Comparison of ENCODE assay signal across 8 cellular contexts in genomic region chrX:2627272-2627867, GRCh38.
DNase-seq lines count a peak whose midpoint lies in the region; ATAC-seq, FAIRE-seq and TF ChIP-seq lines count a peak whose summit lies in the region.

No MANE protein-coding gene starts in this region.

- H3K36me3 ChIP-seq in H1 (ENCODE audit: control insufficient read depth in 2 of 4, insufficient read depth in 4 of 4, low read length in 3 of 4) (peaks cover 6 to 56% (median 36%) of the 10 kb centered on the region in 4 experiments; a peak in 7 of 8 replicates), neuronal stem cell (replicated peaks in 1 of 2; ENCODE audit: control insufficient read depth in 2 of 2, insufficient read depth in 2 of 2, low read length in 2 of 2) (peaks cover 26 to 40% of the 10 kb centered on the region in 2 donors)

- H3K23me2 ChIP-seq in H1 (ENCODE audit: low read depth, low read length), result no peaks in the 10 kb centered on the region

- H2BK20ac ChIP-seq in H1 (ENCODE audit: low read length), result no peak overlapping the region

- H3K27me3 ChIP-seq in H1 (replicated peaks in 1 of 4; ENCODE audit: control insufficient read depth in 3 of 4, extremely low read depth in 1 of 4, insufficient read depth in 3 of 4, low read length in 3 of 4) (no peaks in the 10 kb centered on the region), neuronal stem cell (ENCODE audit: control insufficient read depth in 3 of 3, insufficient read depth in 3 of 3, low read depth in 1 of 3, low read length in 3 of 3) (no peaks in the 10 kb centered on the region)

- POLR2A ChIA-PET in H1 (lab: Charles Lee; ENCODE audit: partially characterized antibody), result no interaction called here

- H3K4me3 ChIP-seq in H1 (ENCODE audit: extremely low read depth in 1 of 4, insufficient read depth in 2 of 4, low read depth in 3 of 4, low read length in 4 of 4) (no peak overlapping the region), neuronal stem cell (ENCODE audit: low read length in 2 of 2) (no peak overlapping the region)

- H3K9me3 ChIP-seq in H1 (ENCODE audit: insufficient read depth in 2 of 2, low read depth in 1 of 2, low read length in 1 of 2), result no peaks in the 10 kb centered on the region
- H3K9me3 ChIP-seq in neuronal stem cell (replicated peaks in 1 of 2; ENCODE audit: control insufficient read depth in 2 of 2, insufficient read depth in 1 of 2, low read depth in 1 of 2, low read length in 2 of 2), result peaks cover 0 to 4% of the 10 kb centered on the region in 2 donors

- peak; percentile 90 for TF ChIP-seq CTCF in GM12873 (IDR thresholded peaks at IDR 0.05; ENCODE audit: insufficient read depth, low read depth, low read length, missing control alignments)
- TF ChIP-seq CTCF in H1 (IDR thresholded peaks at IDR 0.05; ENCODE audit: control extremely low read depth in 1 of 3, insufficient read depth in 1 of 3, low read depth in 1 of 3, low read length in 3 of 3), result peak; percentile 44 to 78 (median 64)

- H3K4me1 ChIP-seq in H1 (replicated peaks in 1 of 4; ENCODE audit: control insufficient read depth in 3 of 4, insufficient read depth in 4 of 4, low read length in 3 of 4) (no peaks in the 10 kb centered on the region), neuronal stem cell (ENCODE audit: control insufficient read depth in 2 of 2, insufficient read depth in 1 of 2, low read depth in 1 of 2, low read length in 2 of 2) (no peaks in the 10 kb centered on the region)

- no peak overlapping the region for H3K27ac ChIP-seq in H1 (ENCODE audit: low read depth, low read length)
- H3K27ac ChIP-seq in neuronal stem cell (replicated peaks; ENCODE audit: low read length), result no peak overlapping the region

- H2BK5ac ChIP-seq in H1 (ENCODE audit: low read depth, low read length) (no peak overlapping the region), neuronal stem cell (ENCODE audit: low read length) (no peak overlapping the region)

- no peak for TF ChIP-seq EP300 in H1 (IDR thresholded peaks at IDR 0.05; ENCODE audit: borderline replicate concordance in 1 of 2, low read depth in 2 of 2, low read length in 2 of 2)

- ATAC-seq in HG02610 (IDR thresholded peaks at IDR 0.05; ENCODE audit: unreplicated experiment), result peak; percentile 81

- H3K9ac ChIP-seq in H1 (replicated peaks in 1 of 4; ENCODE audit: extremely low read depth in 1 of 4, low read depth in 3 of 4, low read length in 3 of 4) (no peak overlapping the region), neuronal stem cell (ENCODE audit: low read depth, low read length, poor library complexity) (no peak overlapping the region)

- WGBS in H1 (ENCODE audit: extremely low coverage in 1 of 2, insufficient coverage in 1 of 2, insufficient read length in 1 of 2, insufficient replicate concordance in 2 of 2, low coverage in 1 of 2, low lambda C conversion rate in 2 of 2, missing lambda C conversion rate in 1 of 2), 2 experiments, result 72% methylated on average over 3 of the region's 3 CpGs; no CpG with 5 or more reads in 1 of the 2 experiments
- WGBS in neuronal stem cell (ENCODE audit: extremely low coverage in 2 of 2, insufficient read length in 2 of 2, insufficient replicate concordance in 1 of 2), 2 donors, result no CpG with 5 or more reads among the region's 3 CpGs

- no peak overlapping the region for H2AK5ac ChIP-seq in H1 (ENCODE audit: low read depth, low read length)
- H2AK5ac ChIP-seq in neuronal stem cell (ENCODE audit: low read depth, low read length), result no peak overlapping the region

- no peak for TF ChIP-seq POLR2A in H1 (IDR thresholded peaks at IDR 0.05; ENCODE audit: control extremely low read depth in 1 of 2, low read depth in 2 of 2, low read length in 2 of 2)

- H3K4me2 ChIP-seq in H1 (ENCODE audit: insufficient read depth in 1 of 2, low read depth in 2 of 2, low read length in 2 of 2) (no peak overlapping the region), neuronal stem cell (ENCODE audit: insufficient read depth, low read length, poor library complexity, severe bottlenecking) (no peak overlapping the region)

- H3K79me2 ChIP-seq in H1 (ENCODE audit: control insufficient read depth in 1 of 2, insufficient read depth in 2 of 2, low read length in 2 of 2), result 0 out of 4 replicates have a peak, but pooled peaks cover 0 to 1% of the 10 kb centered on the region in 2 experiments

- H3K18ac ChIP-seq in H1 (ENCODE audit: extremely low read depth, low read length) (no peak overlapping the region), neuronal stem cell (ENCODE audit: low read length) (no peak overlapping the region)

- no peak overlapping the region for H3K14ac ChIP-seq in H1 (ENCODE audit: insufficient read length)
- H3K14ac ChIP-seq in neuronal stem cell (ENCODE audit: low read length), result no peak overlapping the region

- H4K91ac ChIP-seq in H1 (replicated peaks; ENCODE audit: insufficient read length, low read length), result no peak overlapping the region
- no peak overlapping the region for H4K91ac ChIP-seq in neuronal stem cell (ENCODE audit: low read depth, low read length, poor library complexity)

- no peak overlapping the region for H2AFZ ChIP-seq in H1 (ENCODE audit: low read length)
- no peak overlapping the region for H2AFZ ChIP-seq in neuronal stem cell (ENCODE audit: low read length)

- CTCF ChIA-PET in H1 (lab: Charles Lee; ENCODE audit: partially characterized antibody), result no interaction called here

- H3K56ac ChIP-seq in H1 (replicated peaks; ENCODE audit: insufficient read length, low read depth, low read length), result no peak overlapping the region

- H3K4ac ChIP-seq in H1 (replicated peaks; ENCODE audit: insufficient read length, low read depth, low read length) (no peak overlapping the region), neuronal stem cell (ENCODE audit: low read length) (no peak overlapping the region)

- no peaks in the 10 kb centered on the region for H4K20me1 ChIP-seq in H1 (replicated peaks in 1 of 2; ENCODE audit: control insufficient read depth in 1 of 2, insufficient read depth in 2 of 2, low read length in 2 of 2)

- H4K8ac ChIP-seq in H1 (ENCODE audit: extremely low read depth, insufficient read depth, low read length) (no peak overlapping the region), neuronal stem cell (ENCODE audit: low read depth, low read length) (peak overlapping the region; percentile 44)

- TF ChIP-seq RAD21 in H1 (IDR thresholded peaks at IDR 0.05 in 1 of 2, conservative IDR thresholded peaks at IDR 0.05 in 1 of 2; ENCODE audit: low read depth in 2 of 2, low read length in 2 of 2), result peak; percentile 88 to 92

- no peak overlapping the region for H2BK120ac ChIP-seq in H1 (replicated peaks; ENCODE audit: low read depth, low read length)
- no peak overlapping the region for H2BK120ac ChIP-seq in neuronal stem cell (ENCODE audit: low read depth, low read length)

- H3K79me1 ChIP-seq in H1 (ENCODE audit: low read depth, low read length), result peaks cover 5% of the 10 kb centered on the region
- no peaks in the 10 kb centered on the region for H3K79me1 ChIP-seq in neuronal stem cell (ENCODE audit: low read depth, low read length)

- no peak for FAIRE-seq in H1 (lab: Jason Lieb, UNC)

- DNase-seq in SK-N-DZ (ENCODE audit: low spot score), result peak; percentile 23
- peak in 1 of 2 experiments; percentile 73 for DNase-seq in H1 (ENCODE audit: low read depth in 1 of 2, low spot score in 2 of 2)
- no peak for DNase-seq in neuronal stem cell (ENCODE audit: low spot score)
- no peak for DNase-seq in LoVo (ENCODE audit: low spot score)
- DNase-seq in amygdala (lab: John Stamatoyannopoulos, UW), result no peak
- DNase-seq in NCI-H2081 treated with DMSO at 0.1 percent for 48 hours (lab: John Stamatoyannopoulos, UW), result no peak

- H2BK12ac ChIP-seq in H1 (ENCODE audit: low read depth, low read length) (no peak overlapping the region), neuronal stem cell (ENCODE audit: low read length) (no peak overlapping the region)

- H4K5ac ChIP-seq in H1 (ENCODE audit: insufficient read length, low read depth, low read length), result no peak overlapping the region

- H2BK15ac ChIP-seq in H1 (ENCODE audit: low read length), result no peak overlapping the region
- H2BK15ac ChIP-seq in neuronal stem cell (ENCODE audit: low read length), result no peak overlapping the region

- no peak overlapping the region for H3K23ac ChIP-seq in H1 (ENCODE audit: insufficient read length)
- H3K23ac ChIP-seq in neuronal stem cell (ENCODE audit: low read depth, low read length, poor library complexity), result no peak overlapping the region

TF ChIP-seq in H1, 55 proteins besides CTCF, POLR2A, EP300 and RAD21:
- TF ChIP-seq RFX5 (IDR thresholded peaks at IDR 0.05; ENCODE audit: borderline replicate concordance, low read depth, low read length) (no peak), SP2 (IDR thresholded peaks at IDR 0.05; ENCODE audit: low read length) (peak; percentile 17; the same call in 1 of the 2 replicates), ATF2 (IDR thresholded peaks at IDR 0.05; ENCODE audit: low read length) (0 out of 2 replicates have a peak, but pooled peaks have one; percentile 47), KDM4A (IDR thresholded peaks at IDR 0.05; ENCODE audit: low read depth, low read length, severe bottlenecking) (no peak)
